In the genomic region with DNA sequence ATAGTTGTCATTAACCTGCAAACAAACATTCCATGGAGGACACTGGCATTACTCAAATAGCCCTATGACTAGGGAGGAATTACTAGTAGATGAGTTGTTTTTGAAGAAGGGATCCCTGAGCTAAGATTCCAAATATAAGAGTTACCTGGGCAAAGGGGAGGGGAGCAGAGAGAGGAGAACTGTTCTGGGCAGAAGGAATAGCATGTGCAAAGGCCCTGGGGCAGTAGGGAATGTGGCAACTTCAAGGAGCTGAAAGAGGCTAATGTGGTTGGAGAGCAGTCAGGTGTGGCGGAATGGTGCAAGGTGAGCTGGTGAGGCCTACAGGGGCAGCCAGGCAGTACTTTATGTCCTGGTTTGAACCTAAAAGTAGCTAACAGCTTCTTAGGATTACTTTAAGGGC, we compare ENCODE assay signal across 16 cellular contexts. TPM values are rescaled to one million over a fixed set of nuclear protein-coding genes. Genes with fewer than 3 reads are reported as not detected.
DNase-seq lines count a peak whose midpoint lies in the region; ATAC-seq, FAIRE-seq and TF ChIP-seq lines count a peak whose summit lies in the region.
"Had no signal": no experiment of that assay in that cellular context is flagged by ENCODE, and none has a peak within 500 bp of the region (broad histone marks: within the 10 kb centered on the region; RNA-seq: fewer than 3 reads in every experiment).

No MANE protein-coding gene starts in this region.

- peaks cover 4% of the 10 kb centered on the region for H3K23me2 ChIP-seq in H1 (ENCODE audit: low read depth, low read length)

- TF ChIP-seq POLR2A in H1 (IDR thresholded peaks at IDR 0.05; ENCODE audit: control extremely low read depth in 1 of 2, low read depth in 2 of 2, low read length in 2 of 2), result no peak

- H3K79me2 ChIP-seq in GM23338 (replicated peaks; ENCODE audit: insufficient read depth) (no peaks in the 10 kb centered on the region), PC-3 (ENCODE audit: low read length) (no peaks in the 10 kb centered on the region), H1 (ENCODE audit: control insufficient read depth in 1 of 2, insufficient read depth in 2 of 2, low read length in 2 of 2) (no peaks in the 10 kb centered on the region), trophoblast cell (ENCODE audit: control insufficient read depth, insufficient read depth, low read length, poor library complexity) (no peaks in the 10 kb centered on the region)

- no peak overlapping the region; the same call in 2 of the 3 replicates for H3K4me3 Mint-ChIP-seq in GM23338

- H3K79me1 ChIP-seq in H1 (ENCODE audit: low read depth, low read length) (no peaks in the 10 kb centered on the region), trophoblast cell (ENCODE audit: low read length) (peaks cover 2% of the 10 kb centered on the region)

- H3K27me3 ChIP-seq in GM23338 (ENCODE audit: insufficient read depth) (no peaks in the 10 kb centered on the region), PC-3 (ENCODE audit: low read length) (no peaks in the 10 kb centered on the region), H1 (replicated peaks in 1 of 4; ENCODE audit: control insufficient read depth in 3 of 4, extremely low read depth in 1 of 4, insufficient read depth in 3 of 4, low read length in 3 of 4) (peaks cover 0 to 5% (median 0%) of the 10 kb centered on the region in 4 experiments; a peak in 3 of 7 replicates), trophoblast cell (ENCODE audit: insufficient read depth, low read length) (no peaks in the 10 kb centered on the region)

- H3K23ac ChIP-seq in H1 (ENCODE audit: insufficient read length) (no peak overlapping the region), trophoblast cell (ENCODE audit: low read length) (peak overlapping the region; percentile 93)

- H2BK12ac ChIP-seq in H1 (ENCODE audit: low read depth, low read length) (no peak overlapping the region), trophoblast cell (ENCODE audit: low read length) (no peak overlapping the region)

- no peak overlapping the region for H4K12ac ChIP-seq in trophoblast cell (ENCODE audit: low read depth, low read length)

- H3K4me2 ChIP-seq in GM23338, result 0 out of 2 replicates have a peak overlapping the region, but pooled peaks have one; percentile 73
- peak overlapping the region; percentile 84; the same call in 1 of the 2 replicates for H3K4me2 ChIP-seq in PC-3 (ENCODE audit: low read length)
- H3K4me2 ChIP-seq in H1 (ENCODE audit: insufficient read depth in 1 of 2, low read depth in 2 of 2, low read length in 2 of 2), result 0 out of 4 replicates have a peak overlapping the region, but pooled peaks of 1 of the 2 experiments have one; percentile 14
- H3K4me2 ChIP-seq in trophoblast cell (ENCODE audit: low read length), result no peak overlapping the region
- H3K4me2 ChIP-seq: KMS-11 had no signal

- H3K27ac ChIP-seq in GM23338 (ENCODE audit: low read depth) (no peak overlapping the region), PC-3 (ENCODE audit: low read length) (no peak overlapping the region), H1 (ENCODE audit: low read depth, low read length) (no peak overlapping the region), trophoblast cell (ENCODE audit: low read depth, low read length) (no peak overlapping the region)
- H3K27ac ChIP-seq: GM23248, KMS-11, RWPE1 had no signal

- H3K56ac ChIP-seq in H1 (replicated peaks; ENCODE audit: insufficient read length, low read depth, low read length), result no peak overlapping the region

- no peaks in the 10 kb centered on the region for H3K9me3 ChIP-seq in PC-3 (ENCODE audit: low read length)
- no peaks in the 10 kb centered on the region for H3K9me3 ChIP-seq in H1 (ENCODE audit: insufficient read depth in 2 of 2, low read depth in 1 of 2, low read length in 1 of 2)
- H3K9me3 ChIP-seq in trophoblast cell (ENCODE audit: insufficient read depth, low read depth, low read length), result peaks cover 2% of the 10 kb centered on the region
- H3K9me3 ChIP-seq: HAP-1 had no signal

- H2BK120ac ChIP-seq in H1 (replicated peaks; ENCODE audit: low read depth, low read length), result no peak overlapping the region
- H2BK120ac ChIP-seq in trophoblast cell (ENCODE audit: insufficient read depth, low read length, poor library complexity), result no peak overlapping the region

- peaks cover 41% of the 10 kb centered on the region for H3K4me1 Mint-ChIP-seq in GM23338

- no peak for DNase-seq in GM23338 (ENCODE audit: low spot score)
- DNase-seq in PC-3, result peak; percentile 55
- DNase-seq in H1 (ENCODE audit: low read depth in 1 of 2, low spot score in 2 of 2), result no peak
- DNase-seq in trophoblast cell, result peak; percentile 93 to 95
- DNase-seq in head of caudate nucleus, result no peak
- DNase-seq: Calu3, GM23248, IMR-90, NCI-H1694, NCI-H446 treated with DMSO at 0.1 percent for 48 hours had no signal

- H3K36me3 Mint-ChIP-seq in GM23338 (ENCODE audit: low read depth), result no peaks in the 10 kb centered on the region; the same call in 2 of the 3 replicates

- H3K4me3 ChIP-seq in GM23338, result no peak overlapping the region
- no peak overlapping the region for H3K4me3 ChIP-seq in PC-3 (ENCODE audit: low read length)
- H3K4me3 ChIP-seq in H1 (ENCODE audit: extremely low read depth in 1 of 4, insufficient read depth in 2 of 4, low read depth in 3 of 4, low read length in 4 of 4), result no peak overlapping the region
- peak overlapping the region; percentile 60 for H3K4me3 ChIP-seq in trophoblast cell (ENCODE audit: low read depth, low read length)

- no peak overlapping the region for H4K5ac ChIP-seq in H1 (ENCODE audit: insufficient read length, low read depth, low read length)

- TF ChIP-seq EP300 in H1 (IDR thresholded peaks at IDR 0.05; ENCODE audit: borderline replicate concordance in 1 of 2, low read depth in 2 of 2, low read length in 2 of 2), result no peak

- H3K27me3 Mint-ChIP-seq in GM23338 (ENCODE audit: insufficient read depth, low read depth, poor library complexity), result peaks cover 22% of the 10 kb centered on the region

- BruUV-seq in PC-3 (replicated peaks; lab: Mats Ljungman, UMichigan), result no TSS peak

- H3K9me2 ChIP-seq in GM23338 (ENCODE audit: insufficient read depth) (no peaks in the 10 kb centered on the region), PC-3 (replicated peaks; ENCODE audit: low read length) (no peaks in the 10 kb centered on the region)

- H3F3A ChIP-seq in GM23338 (replicated peaks; ENCODE audit: low read depth) (peaks cover 3% of the 10 kb centered on the region; the same call in 1 of the 2 replicates), PC-3 (ENCODE audit: low read length, unreplicated experiment) (no peaks in the 10 kb centered on the region)

- no peak overlapping the region for H3K27ac Mint-ChIP-seq in GM23338

- TF ChIP-seq RAD21 in H1 (IDR thresholded peaks at IDR 0.05 in 1 of 2, conservative IDR thresholded peaks at IDR 0.05 in 1 of 2; ENCODE audit: low read depth in 2 of 2, low read length in 2 of 2), result no peak

- ATAC-seq in GM23338, result no peak
- no peak for ATAC-seq in PC-3
- no peak for ATAC-seq in esophagus mucosa
- no peak for ATAC-seq in HG03039 (IDR thresholded peaks at IDR 0.05; ENCODE audit: unreplicated experiment)

- H3K4me1 ChIP-seq in GM23338 (ENCODE audit: insufficient read depth) (peaks cover 15% of the 10 kb centered on the region), PC-3 (ENCODE audit: insufficient read depth, low read length) (peaks cover 5% of the 10 kb centered on the region; the same call in 1 of the 2 replicates), H1 (replicated peaks in 1 of 4; ENCODE audit: control insufficient read depth in 3 of 4, insufficient read depth in 4 of 4, low read length in 3 of 4) (peaks cover under 1 to 4% (median 3%) of the 10 kb centered on the region in 4 experiments; a peak in 5 of 7 replicates), trophoblast cell (ENCODE audit: control insufficient read depth in 1 of 2, insufficient read depth in 2 of 2, low read length in 2 of 2) (peaks cover 0 to 4% of the 10 kb centered on the region in 2 experiments)

- H4K20me1 ChIP-seq in GM23338 (replicated peaks; ENCODE audit: insufficient read depth) (no peaks in the 10 kb centered on the region), PC-3 (ENCODE audit: low read length) (no peaks in the 10 kb centered on the region), H1 (replicated peaks in 1 of 2; ENCODE audit: control insufficient read depth in 1 of 2, insufficient read depth in 2 of 2, low read length in 2 of 2) (no peaks in the 10 kb centered on the region)

- H3K4ac ChIP-seq in H1 (replicated peaks; ENCODE audit: insufficient read length, low read depth, low read length) (no peak overlapping the region), trophoblast cell (ENCODE audit: low read depth, low read length) (no peak overlapping the region)

- H2AFZ ChIP-seq in GM23338 (no peak overlapping the region), PC-3 (ENCODE audit: low read length) (no peak overlapping the region), H1 (ENCODE audit: low read length) (no peak overlapping the region), trophoblast cell (ENCODE audit: insufficient read depth, low read length, poor library complexity) (no peak overlapping the region)

- H2BK5ac ChIP-seq in H1 (ENCODE audit: low read depth, low read length) (no peak overlapping the region), trophoblast cell (ENCODE audit: low read depth, low read length, poor library complexity) (no peak overlapping the region)

- WGBS in H1 (ENCODE audit: extremely low coverage in 1 of 2, insufficient coverage in 1 of 2, insufficient read length in 1 of 2, insufficient replicate concordance in 2 of 2, low coverage in 1 of 2, low lambda C conversion rate in 2 of 2, missing lambda C conversion rate in 1 of 2), 2 experiments, result 94% methylated on average over 1 of the region's 1 CpG; no CpG with 5 or more reads in 1 of the 2 experiments
- no CpG with 5 or more reads among the region's 1 CpG for WGBS in trophoblast cell (ENCODE audit: extremely low coverage, insufficient coverage, insufficient read length)

- no peak overlapping the region for H2AK5ac ChIP-seq in H1 (ENCODE audit: low read depth, low read length)
- no peak overlapping the region for H2AK5ac ChIP-seq in trophoblast cell (ENCODE audit: low read length)

- H3K9ac ChIP-seq in PC-3 (ENCODE audit: low read length) (no peak overlapping the region), H1 (replicated peaks in 1 of 4; ENCODE audit: extremely low read depth in 1 of 4, low read depth in 3 of 4, low read length in 3 of 4) (no peak overlapping the region), trophoblast cell (ENCODE audit: low read length) (no peak overlapping the region)
- H3K9ac ChIP-seq: KMS-11 had no signal

- H3K18ac ChIP-seq in H1 (ENCODE audit: extremely low read depth, low read length) (no peak overlapping the region), trophoblast cell (ENCODE audit: low read length) (no peak overlapping the region)

- no peaks in the 10 kb centered on the region for H3K9me3 Mint-ChIP-seq in GM23338

- no peak overlapping the region for H2BK20ac ChIP-seq in H1 (ENCODE audit: low read length)

- H3K14ac ChIP-seq in H1 (ENCODE audit: insufficient read length), result no peak overlapping the region
- H3K14ac ChIP-seq in trophoblast cell (ENCODE audit: low read length), result no peak overlapping the region

- CTCF ChIA-PET in PC-3 (lab: Charles Lee), result interaction anchor here (0.5 to 1.0 kb wide), 4 partner anchors 17 to 69 kb away, joined by 3 to 6 read pairs (median 4); no protein-coding TSS in a partner anchor
- CTCF ChIA-PET in H1 (lab: Charles Lee; ENCODE audit: partially characterized antibody), result interaction anchor here (0.6 to 6.6 kb wide), 34 partner anchors 9 to 628 kb away, joined by 3 to 64 read pairs (median 7); a partner anchor contains a TSS

- H4K91ac ChIP-seq in H1 (replicated peaks; ENCODE audit: insufficient read length, low read length) (no peak overlapping the region), trophoblast cell (ENCODE audit: low read depth, low read length) (no peak overlapping the region)

- no peak for FAIRE-seq in H1 (lab: Jason Lieb, UNC)

- intact Hi-C loops in PC-3 (cut with micrococcal nuclease), result loop anchor here (1.0 to 10.0 kb wide), 5 partner anchors 51 to 424 kb away; a partner anchor contains a TSS
- intact Hi-C loops in head of caudate nucleus (cut with DNase I), result no loop called here

- no peak overlapping the region for H2BK15ac ChIP-seq in H1 (ENCODE audit: low read length)

- POLR2A ChIA-PET in PC-3 (lab: Charles Lee; ENCODE audit: unreplicated experiment), result no interaction called here
- POLR2A ChIA-PET in H1 (lab: Charles Lee; ENCODE audit: partially characterized antibody), result interaction anchor here (0.9 to 1.9 kb wide), 3 partner anchors 16 to 30 kb away, joined by 3 to 6 read pairs (median 3); no protein-coding TSS in a partner anchor

- H3K36me3 ChIP-seq in GM23338 (ENCODE audit: insufficient read depth), result no peaks in the 10 kb centered on the region; the same call in 1 of the 2 replicates
- no peaks in the 10 kb centered on the region for H3K36me3 ChIP-seq in PC-3 (ENCODE audit: low read depth, low read length)
- no peaks in the 10 kb centered on the region for H3K36me3 ChIP-seq in H1 (ENCODE audit: control insufficient read depth in 2 of 4, insufficient read depth in 4 of 4, low read length in 3 of 4)
- no peaks in the 10 kb centered on the region for H3K36me3 ChIP-seq in trophoblast cell (ENCODE audit: control insufficient read depth in 1 of 2, insufficient read depth in 2 of 2, low read length in 2 of 2)
- H3K36me3 ChIP-seq: HAP-1 had no signal

- H4K8ac ChIP-seq in H1 (ENCODE audit: extremely low read depth, insufficient read depth, low read length), result no peak overlapping the region
- H4K8ac ChIP-seq in trophoblast cell (ENCODE audit: low read depth, low read length), result no peak overlapping the region

- TF ChIP-seq CTCF in GM23338 (conservative IDR thresholded peaks at IDR 0.05; ENCODE audit: low read depth in 2 of 2), result no peak
- no peak for TF ChIP-seq CTCF in PC-3 (conservative IDR thresholded peaks at IDR 0.05; ENCODE audit: low read depth, low read length)
- no peak for TF ChIP-seq CTCF in H1 (IDR thresholded peaks at IDR 0.05; ENCODE audit: control extremely low read depth in 1 of 3, insufficient read depth in 1 of 3, low read depth in 1 of 3, low read length in 3 of 3)

RNA-seq across cellular contexts. Expression of a gene that starts 5.8 kb away (rescaled TPM):
- 79.6 and 104 TPM in 2 replicates for total RNA-seq in GM23338 (2014; rRNA removed; shearing (Covaris generic))
- polyA plus RNA-seq in GM23338 (2016; fragmentation: Nextera tagmentation; extraction: Ambion mirVana) (10.7 and 11.9 TPM in 2 replicates), H1 (2011; rRNA removed) (10.9 and 15.4 TPM in 2 replicates)
- total RNA-seq in PC-3 (2014; rRNA removed) (3.1 and 3.7 TPM in 2 replicates), esophagus mucosa (2.4 TPM)
- 41.3 and 48.9 TPM in 2 replicates for total RNA-seq in H1 (2021; fragmentation: NEBNext Ultra II Directional; extraction: Animal tissue kit (Norgen Biotek cat#: 25700))
- polyA plus RNA-seq in H1 (2011; cell fraction: cytosol; rRNA removed), result 10.1 TPM
- 28.2 TPM for polyA plus RNA-seq in H1 (2011; cell fraction: nucleus; rRNA removed)
- polyA plus RNA-seq in H1 (2012, experiment 1 of 2), result 9.5 to 14.9 TPM (median 12.6 TPM) in 4 replicates
- polyA plus RNA-seq in H1 (2012, experiment 2 of 2), result 2.0 TPM
- polyA plus RNA-seq in H1 (2013, experiment 1 of 2), result 50.8 TPM
- polyA plus RNA-seq in H1 (2013, experiment 2 of 2), result 58.0 TPM
- 39.3 and 40.6 TPM in 2 replicates for polyA minus RNA-seq in H1 (2011; rRNA and poly(A)+ RNA removed)
- polyA minus RNA-seq in H1 (2011; cell fraction: cytosol; rRNA and poly(A)+ RNA removed), result 19.2 TPM
- polyA minus RNA-seq in H1 (2011; cell fraction: nucleus; rRNA and poly(A)+ RNA removed), result 33.9 TPM
- 2.7 and 3.2 TPM in 2 replicates for polyA plus RNA-seq in trophoblast cell (2013)

RNA-seq across cellular contexts. Expression of a gene that starts 28.8 kb away (rescaled TPM):
- total RNA-seq in GM23338 (2014; rRNA removed; shearing (Covaris generic)), result 11.9 and 21.1 TPM in 2 replicates
- 55.6 and 56.7 TPM in 2 replicates for polyA plus RNA-seq in GM23338 (2016; fragmentation: Nextera tagmentation; extraction: Ambion mirVana)
- total RNA-seq in PC-3 (2014; rRNA removed), result 3.9 TPM in 1 of 2 replicates, not detected in the other
- 9.0 and 12.0 TPM in 2 replicates for total RNA-seq in H1 (2021; fragmentation: NEBNext Ultra II Directional; extraction: Animal tissue kit (Norgen Biotek cat#: 25700))
- polyA plus RNA-seq in H1 (2011; rRNA removed), result 5.5 and 7.1 TPM in 2 replicates
- 7.9 TPM for polyA plus RNA-seq in H1 (2011; cell fraction: cytosol; rRNA removed)
- polyA plus RNA-seq in H1 (2011; cell fraction: nucleus; rRNA removed), result 3.4 TPM
- polyA plus RNA-seq in H1 (2012, experiment 1 of 2), result 5.3 to 12.9 TPM (median 5.7 TPM) in 4 replicates
- 2.7 TPM for polyA plus RNA-seq in H1 (2012, experiment 2 of 2)
- 7.4 TPM for polyA plus RNA-seq in H1 (2013, experiment 1 of 2)
- polyA plus RNA-seq in H1 (2013, experiment 2 of 2), result 7.3 TPM
- polyA minus RNA-seq in H1 (2011; rRNA and poly(A)+ RNA removed), result 3.6 and 3.9 TPM in 2 replicates
- 3.0 TPM for polyA minus RNA-seq in H1 (2011; cell fraction: cytosol; rRNA and poly(A)+ RNA removed)
- 4.4 TPM for polyA minus RNA-seq in H1 (2011; cell fraction: nucleus; rRNA and poly(A)+ RNA removed)
- polyA plus RNA-seq in trophoblast cell (2013), result 1.3 TPM in 2 replicates
- total RNA-seq in esophagus mucosa, result 0.80 TPM
- total RNA-seq: A172, GM23248 had no signal

RNA-seq across cellular contexts. Expression of a gene that starts 56.6 kb away (rescaled TPM):
- 49.0 and 49.2 TPM in 2 replicates for total RNA-seq in GM23338 (2014; rRNA removed; shearing (Covaris generic))
- polyA plus RNA-seq in GM23338 (2016; fragmentation: Nextera tagmentation; extraction: Ambion mirVana) (110 and 125 TPM in 2 replicates), H1 (2011; rRNA removed) (5.9 and 9.4 TPM in 2 replicates)
- total RNA-seq in PC-3 (2014; rRNA removed) (32.5 and 34.6 TPM in 2 replicates), esophagus mucosa (33.0 TPM)
- 30.7 and 34.4 TPM in 2 replicates for total RNA-seq in H1 (2021; fragmentation: NEBNext Ultra II Directional; extraction: Animal tissue kit (Norgen Biotek cat#: 25700))
- polyA plus RNA-seq in H1 (2011; cell fraction: cytosol; rRNA removed), result 9.1 TPM
- 13.0 TPM for polyA plus RNA-seq in H1 (2011; cell fraction: nucleus; rRNA removed)
- polyA plus RNA-seq in H1 (2012, experiment 1 of 2), result 9.3 to 22.5 TPM (median 12.6 TPM) in 4 replicates
- polyA plus RNA-seq in H1 (2012, experiment 2 of 2), result 0.76 TPM
- 25.9 TPM for polyA plus RNA-seq in H1 (2013, experiment 1 of 2)
- 28.4 TPM for polyA plus RNA-seq in H1 (2013, experiment 2 of 2)
- 36.2 and 40.6 TPM in 2 replicates for polyA minus RNA-seq in H1 (2011; rRNA and poly(A)+ RNA removed)
- polyA minus RNA-seq in H1 (2011; cell fraction: cytosol; rRNA and poly(A)+ RNA removed), result 24.8 TPM
- 68.4 TPM for polyA minus RNA-seq in H1 (2011; cell fraction: nucleus; rRNA and poly(A)+ RNA removed)
- polyA plus RNA-seq in trophoblast cell (2013), result 19.5 and 22.5 TPM in 2 replicates

Comparison
In these comparisons a context has a peak if more than half of its experiments do, and no peak if none do; other contexts are left out.
1. DNase-seq: peak in PC-3 (single experiment) and trophoblast cell (2 of 2); none in GM23338 (single experiment), H1 (0 of 2) and head of caudate nucleus (0 of 42).